In genomic region chr14:35367056-35367372, GRCh38 we compare ENCODE assay signal across 15 cellular contexts. TPM values are rescaled to one million over a fixed set of nuclear protein-coding genes. Genes with fewer than 3 reads are reported as not detected.
DNase-seq lines count a peak whose midpoint lies in the region; ATAC-seq and TF ChIP-seq lines count a peak whose summit lies in the region.
"Had no signal": no experiment of that assay in that cellular context is flagged by ENCODE, and none has a peak within 500 bp of the region (broad histone marks: within the 10 kb centered on the region; RNA-seq: fewer than 3 reads in every experiment).

No MANE protein-coding gene starts in this region.

- H3K4me2 ChIP-seq in BLaER1 (peak overlapping the region; percentile 86), IMR-90 (ENCODE audit: low read depth, low read length) (no peak overlapping the region)

- no peaks in the 10 kb centered on the region for H3K27me3 Mint-ChIP-seq in central memory CD8-positive, alpha-beta T cell
- peaks cover 8% of the 10 kb centered on the region for H3K27me3 Mint-ChIP-seq in nephron progenitor cell (ENCODE audit: low read depth, poor library complexity)

- H3K27ac ChIP-seq in BLaER1, result peak overlapping the region; percentile 94
- H3K27ac ChIP-seq in IMR-90 (ENCODE audit: insufficient read depth, low read length), result no peak overlapping the region

- in situ Hi-C loops in IMR-90 (cut with MboI; ENCODE audit: low sequenced_read_pairs), result no loop called here

- H3K9ac ChIP-seq in BLaER1 (peak overlapping the region; percentile 76), IMR-90 (ENCODE audit: low read depth, low read length) (no peak overlapping the region)

- H3K4me1 Mint-ChIP-seq in central memory CD8-positive, alpha-beta T cell, result peaks cover 27% of the 10 kb centered on the region
- H3K4me1 Mint-ChIP-seq in nephron progenitor cell, result peaks cover 56% of the 10 kb centered on the region

- CTCF ChIA-PET in IMR-90 (lab: Yijun Ruan, JAX), result no interaction called here

- TF ChIP-seq CTCF in IMR-90 (conservative IDR thresholded peaks at IDR 0.05; ENCODE audit: low read depth, low read length), result no peak
- no peak for TF ChIP-seq CTCF in nephron progenitor cell (IDR thresholded peaks at IDR 0.05)

- H4K91ac ChIP-seq in IMR-90 (ENCODE audit: insufficient read depth, low read depth, low read length), result peak overlapping the region; percentile 50

- no peak for DNase-seq in IMR-90
- DNase-seq in central memory CD8-positive, alpha-beta T cell (ENCODE audit: low spot score in 2 of 2), result no peak
- no peak for DNase-seq in nephron progenitor cell
- DNase-seq in RKO (ENCODE audit: low spot score), result no peak
- no peak for DNase-seq in CD1c-positive myeloid dendritic cell (ENCODE audit: extremely low spot score)
- DNase-seq in HT-29 (ENCODE audit: low spot score), result no peak
- no peak for DNase-seq in NCI-H226
- DNase-seq: activated CD4-positive, CD25-positive, alpha-beta regulatory T cell treated with anti-CD3 and anti-CD28 coated beads, Interleukin-2, amount 50 U/mL, for 72 hours; activated naive CD4-positive, alpha-beta T cell treated with Interleukin-2 at 50 U/mL for 16 hours; Caco-2; foreskin melanocyte; NCI-H1105 treated with DMSO at 0.1 percent for 48 hours; NCI-H510A treated with DMSO at 0.1 percent for 48 hours; occipital lobe had no signal

- H3K4me3 ChIP-seq in BLaER1, result peak overlapping the region; percentile 31; the same call in 1 of the 2 replicates
- no peak overlapping the region for H3K4me3 ChIP-seq in IMR-90 (ENCODE audit: insufficient read depth, low read depth, low read length)

- ATAC-seq in IMR-90 (ENCODE audit: low read depth), result no peak
- ATAC-seq in central memory CD8-positive, alpha-beta T cell (replicated peaks; ENCODE audit: extremely low read depth, poor library complexity, severe bottlenecking), result no peak

- H4K8ac ChIP-seq in IMR-90 (ENCODE audit: low read depth in 2 of 2, low read length in 2 of 2), result peak overlapping the region; percentile 7 to 71; a peak in 2 of 4 replicates

- H3K9me1 ChIP-seq in IMR-90 (ENCODE audit: insufficient read depth, low read length), result peaks cover 33% of the 10 kb centered on the region

- 0 out of 4 replicates have a peak, but pooled peaks cover 0 to 4% of the 10 kb centered on the region in 2 experiments for H3K79me1 ChIP-seq in IMR-90 (ENCODE audit: low read depth in 1 of 2, low read length in 2 of 2)

- H4K20me1 ChIP-seq in BLaER1 (no peaks in the 10 kb centered on the region), IMR-90 (ENCODE audit: insufficient read depth, low read length) (no peaks in the 10 kb centered on the region)

- H3K36me3 Mint-ChIP-seq in central memory CD8-positive, alpha-beta T cell (ENCODE audit: insufficient read depth), result peaks cover 2% of the 10 kb centered on the region
- no peaks in the 10 kb centered on the region for H3K36me3 Mint-ChIP-seq in nephron progenitor cell (ENCODE audit: low read depth)

- H3K9me3 Mint-ChIP-seq in central memory CD8-positive, alpha-beta T cell, result no peaks in the 10 kb centered on the region
- peaks cover 8% of the 10 kb centered on the region for H3K9me3 Mint-ChIP-seq in nephron progenitor cell

- no peaks in the 10 kb centered on the region for H3K36me3 ChIP-seq in BLaER1
- H3K36me3 ChIP-seq in IMR-90 (ENCODE audit: control insufficient read depth, insufficient read depth, low read length), result no peaks in the 10 kb centered on the region

- peak overlapping the region; percentile 2; the same call in 1 of the 2 replicates for H4K5ac ChIP-seq in IMR-90 (ENCODE audit: low read depth, low read length)

- peak overlapping the region; percentile 97 for H3K14ac ChIP-seq in IMR-90 (replicated peaks; ENCODE audit: low read depth, low read length)

- POLR2A ChIA-PET in IMR-90 (lab: Charles Lee; ENCODE audit: unreplicated experiment), result no interaction called here

- dilution Hi-C loops in IMR-90 (cut with HindIII; ENCODE audit: low sequenced_read_pairs, unreplicated experiment), result no loop called here

- intact Hi-C loops in IMR-90 (cut with micrococcal nuclease), result no loop called here

- H2BK20ac ChIP-seq in IMR-90 (ENCODE audit: low read depth, low read length), result peak overlapping the region; percentile 84; the same call in 1 of the 2 replicates

- H2BK15ac ChIP-seq in IMR-90 (ENCODE audit: low read depth, low read length), result peak overlapping the region; percentile 74; the same call in 2 of the 3 replicates

- no peak overlapping the region for H3K18ac ChIP-seq in IMR-90 (ENCODE audit: low read depth, low read length)

- BruUV-seq in IMR-90 (replicated peaks; lab: Mats Ljungman, UMichigan), result no TSS peak

- peaks cover 14% of the 10 kb centered on the region for H3K9me3 ChIP-seq in BLaER1
- peaks cover 5% of the 10 kb centered on the region for H3K9me3 ChIP-seq in IMR-90 (ENCODE audit: control insufficient read depth, insufficient read depth, low read length)

- no CpG with 5 or more reads among the region's 5 CpGs for WGBS in IMR-90 (ENCODE audit: extremely low coverage in 2 of 2, insufficient read length in 1 of 2), 2 experiments

- H3K23ac ChIP-seq in IMR-90 (ENCODE audit: low read depth, low read length), result no peak overlapping the region; the same call in 1 of the 2 replicates

- peak overlapping the region; percentile 32 for H3K4me3 Mint-ChIP-seq in central memory CD8-positive, alpha-beta T cell
- H3K4me3 Mint-ChIP-seq in nephron progenitor cell, result no peak overlapping the region

- H2AK5ac ChIP-seq in IMR-90 (ENCODE audit: low read depth, low read length), result 0 out of 2 replicates have a peak overlapping the region, but pooled peaks have one; percentile 34

- no peak for TF ChIP-seq POLR2A in IMR-90 (IDR thresholded peaks at IDR 0.05; ENCODE audit: low read depth, low read length)

- no peak overlapping the region for H3K56ac ChIP-seq in IMR-90 (ENCODE audit: extremely low read depth, insufficient read depth, low read length)

- TF ChIP-seq RAD21 in IMR-90 (IDR thresholded peaks at IDR 0.05; ENCODE audit: low read length), result no peak

- H3K27me3 ChIP-seq in BLaER1, result no peaks in the 10 kb centered on the region
- H3K27me3 ChIP-seq in IMR-90 (ENCODE audit: control insufficient read depth, insufficient read depth, low read length), result no peaks in the 10 kb centered on the region

- peak overlapping the region; percentile 51 for H2BK5ac ChIP-seq in IMR-90 (ENCODE audit: low read depth, low read length, poor library complexity, severe bottlenecking)

- H2BK120ac ChIP-seq in IMR-90 (ENCODE audit: low read depth, low read length), result peak overlapping the region; percentile 98; the same call in 1 of the 2 replicates

- H2AFZ ChIP-seq in IMR-90 (replicated peaks; ENCODE audit: low read length, poor library complexity), result peak overlapping the region; percentile 1

- peak overlapping the region; percentile 98 for H3K4ac ChIP-seq in IMR-90 (ENCODE audit: low read depth, low read length)

- H3K27ac Mint-ChIP-seq in central memory CD8-positive, alpha-beta T cell (ENCODE audit: low read depth), result peak overlapping the region; percentile 74
- peak overlapping the region; percentile 82 for H3K27ac Mint-ChIP-seq in nephron progenitor cell

- peak overlapping the region; percentile 65 for H2AK9ac ChIP-seq in IMR-90 (replicated peaks; ENCODE audit: low read depth, low read length, poor library complexity)

- H3K4me1 ChIP-seq in BLaER1 (peaks cover 56% of the 10 kb centered on the region), IMR-90 (ENCODE audit: control insufficient read depth, insufficient read depth, low read length) (peaks cover 38% of the 10 kb centered on the region)

TF ChIP-seq in IMR-90, 13 proteins besides CTCF, POLR2A, EP300 and RAD21:
- TF ChIP-seq RFX5 (IDR thresholded peaks at IDR 0.05; ENCODE audit: low read depth, low read length) (no peak), CEBPB (IDR thresholded peaks at IDR 0.05; ENCODE audit: low read depth, low read length) (no peak), BHLHE40 (IDR thresholded peaks at IDR 0.05; ENCODE audit: low read depth, low read length) (no peak), MAZ (IDR thresholded peaks at IDR 0.05; ENCODE audit: borderline replicate concordance, low read depth, low read length) (no peak), USF2 (IDR thresholded peaks at IDR 0.05; ENCODE audit: low read depth, low read length) (no peak), ELK1 (IDR thresholded peaks at IDR 0.05; ENCODE audit: borderline replicate concordance, low read depth, low read length) (no peak), RCOR1 (IDR thresholded peaks at IDR 0.05; ENCODE audit: insufficient replicate concordance, low read length) (no peak)
TF ChIP-seq in IMR-90: peak in this region for 0.

RNA-seq across cellular contexts. Expression of gene NFKBIA, which starts 37.5 kb away (rescaled TPM):
- total RNA-seq in IMR-90 (2012; rRNA removed), result 97.1 and 102 TPM in 2 replicates
- 71.1 and 76.5 TPM in 2 replicates for polyA plus RNA-seq in IMR-90 (2012; rRNA removed)
- 88.2 and 125 TPM in 2 replicates for polyA plus RNA-seq in IMR-90 (2012; cell fraction: cytosol; rRNA removed)
- 272 and 345 TPM in 2 replicates for polyA plus RNA-seq in IMR-90 (2012; cell fraction: nucleus; rRNA removed; ENCODE audit: low replicate concordance)
- total RNA-seq in HT-29 (2014; rRNA removed; shearing (Covaris generic)), result 116 and 137 TPM in 2 replicates
